In genomic region chr6:37131104-37131959, GRCh38 we compare ENCODE assay signal across 8 cellular contexts. TPM values are rescaled to one million over a fixed set of nuclear protein-coding genes. Genes with fewer than 3 reads are reported as not detected.
DNase-seq lines count a peak whose midpoint lies in the region; ATAC-seq and TF ChIP-seq lines count a peak whose summit lies in the region.

No MANE protein-coding gene starts in this region.

- no peak overlapping the region for H3K23ac ChIP-seq in trophoblast cell (ENCODE audit: low read length)

- no peaks in the 10 kb centered on the region for H3K27me3 Mint-ChIP-seq in T-cell

- no peak overlapping the region for H3K4me3 ChIP-seq in PC-3 (ENCODE audit: low read length)
- H3K4me3 ChIP-seq in trophoblast cell (ENCODE audit: low read depth, low read length): no peak overlapping the region
- H3K4me3 ChIP-seq in MM.1S (ENCODE audit: low read length): no peak overlapping the region

- peak overlapping the region in 1 of 2 donors; percentile 55 for H3K27ac Mint-ChIP-seq in T-cell

- WGBS in trophoblast cell (ENCODE audit: extremely low coverage, insufficient coverage, insufficient read length): no CpG with 5 or more reads among the region's 15 CpGs

- no peak overlapping the region for H2AK5ac ChIP-seq in trophoblast cell (ENCODE audit: low read length)

- H3K79me2 ChIP-seq in PC-3 (ENCODE audit: low read length): no peaks in the 10 kb centered on the region
- H3K79me2 ChIP-seq in trophoblast cell (ENCODE audit: control insufficient read depth, insufficient read depth, low read length, poor library complexity): no peaks in the 10 kb centered on the region
- no peaks in the 10 kb centered on the region for H3K79me2 ChIP-seq in MM.1S (ENCODE audit: low read length)

- CTCF ChIA-PET in PC-3 (lab: Charles Lee) (no interaction called here), T-cell (lab: Charles Lee) (no interaction called here)

- H3K4me2 ChIP-seq in PC-3 (ENCODE audit: low read length) (no peak overlapping the region), trophoblast cell (ENCODE audit: low read length) (peak overlapping the region; percentile 3), MM.1S (ENCODE audit: low read depth, low read length) (no peak overlapping the region)

- H3K9ac ChIP-seq in PC-3 (ENCODE audit: low read length) (peak overlapping the region; percentile 21), trophoblast cell (ENCODE audit: low read length) (no peak overlapping the region), MM.1S (ENCODE audit: low read length) (no peak overlapping the region)

- no peaks in the 10 kb centered on the region for H3K27me3 ChIP-seq in PC-3 (ENCODE audit: low read length)
- H3K27me3 ChIP-seq in trophoblast cell (ENCODE audit: insufficient read depth, low read length): no peaks in the 10 kb centered on the region
- no peaks in the 10 kb centered on the region for H3K27me3 ChIP-seq in MM.1S (replicated peaks; ENCODE audit: insufficient read depth, low read length)

- H3K4me3 Mint-ChIP-seq in T-cell: no peak overlapping the region

- no peaks in the 10 kb centered on the region for H3K36me3 ChIP-seq in PC-3 (ENCODE audit: low read depth, low read length)
- H3K36me3 ChIP-seq in trophoblast cell (ENCODE audit: control insufficient read depth in 1 of 2, insufficient read depth in 2 of 2, low read length in 2 of 2): no peaks in the 10 kb centered on the region
- H3K36me3 ChIP-seq in MM.1S (replicated peaks; ENCODE audit: insufficient read depth, low read length): no peaks in the 10 kb centered on the region

- H2BK120ac ChIP-seq in trophoblast cell (ENCODE audit: insufficient read depth, low read length, poor library complexity): no peak overlapping the region

- H2BK5ac ChIP-seq in trophoblast cell (ENCODE audit: low read depth, low read length, poor library complexity): no peak overlapping the region

- H3K4ac ChIP-seq in trophoblast cell (ENCODE audit: low read depth, low read length): no peak overlapping the region

- peak; percentile 48 for DNase-seq in EH (ENCODE audit: low read depth)
- no peak for DNase-seq in PC-3
- DNase-seq in foreskin melanocyte: peak; percentile 63
- peak in 1 of 2 donors; percentile 12 for DNase-seq in trophoblast cell
- no peak for DNase-seq in activated CD4-positive, alpha-beta T cell treated with anti-CD3 and anti-CD28 coated beads, Interleukin-2, amount 50 U/mL, for 4 hours
- DNase-seq in T-cell: no peak
- no peak for DNase-seq in MM.1S

- no peaks in the 10 kb centered on the region for H4K20me1 ChIP-seq in PC-3 (ENCODE audit: low read length)
- H4K20me1 ChIP-seq in MM.1S (ENCODE audit: insufficient read depth, low read length): no peaks in the 10 kb centered on the region

- no peak overlapping the region for H3K14ac ChIP-seq in trophoblast cell (ENCODE audit: low read length)

- peak overlapping the region; percentile 53 for H3K27ac ChIP-seq in PC-3 (ENCODE audit: low read length)
- peak overlapping the region; percentile 11 for H3K27ac ChIP-seq in trophoblast cell (ENCODE audit: low read depth, low read length)
- H3K27ac ChIP-seq in MM.1S (ENCODE audit: low read length): no peak overlapping the region

- no peak overlapping the region for H3K18ac ChIP-seq in trophoblast cell (ENCODE audit: low read length)

- H2BK12ac ChIP-seq in trophoblast cell (ENCODE audit: low read length): peak overlapping the region; percentile 4

- no peak overlapping the region for H2AFZ ChIP-seq in PC-3 (ENCODE audit: low read length)
- H2AFZ ChIP-seq in trophoblast cell (ENCODE audit: insufficient read depth, low read length, poor library complexity): no peak overlapping the region
- H2AFZ ChIP-seq in MM.1S (ENCODE audit: low read length): no peak overlapping the region

- peaks cover 8% of the 10 kb centered on the region for H3K79me1 ChIP-seq in trophoblast cell (ENCODE audit: low read length)

- BruUV-seq in PC-3 (replicated peaks; lab: Mats Ljungman, UMichigan): no TSS peak

- no peaks in the 10 kb centered on the region for H3K36me3 Mint-ChIP-seq in T-cell

- H3K4me1 ChIP-seq in PC-3 (ENCODE audit: insufficient read depth, low read length) (peaks cover 68% of the 10 kb centered on the region), trophoblast cell (ENCODE audit: control insufficient read depth in 1 of 2, insufficient read depth in 2 of 2, low read length in 2 of 2) (peaks cover 22 to 33% of the 10 kb centered on the region in 2 experiments), MM.1S (ENCODE audit: low read length) (no peaks in the 10 kb centered on the region)

- peaks cover 8 to 27% (median 12%) of the 10 kb centered on the region in 3 donors for H3K4me1 Mint-ChIP-seq in T-cell

- no peaks in the 10 kb centered on the region for H3F3A ChIP-seq in PC-3 (ENCODE audit: low read length, unreplicated experiment)
- H3F3A ChIP-seq in MM.1S (ENCODE audit: insufficient read depth, low read length): no peaks in the 10 kb centered on the region

- H4K8ac ChIP-seq in trophoblast cell (ENCODE audit: low read depth, low read length): no peak overlapping the region

- intact Hi-C loops in PC-3 (cut with micrococcal nuclease): no loop called here

- POLR2A ChIA-PET in PC-3 (lab: Charles Lee; ENCODE audit: unreplicated experiment): interaction anchor here (0.6 kb wide), 2 partner anchors 107 to 119 kb away, joined by 3 to 25 read pairs; no protein-coding TSS in a partner anchor
- POLR2A ChIA-PET in T-cell (lab: Charles Lee): interaction anchor here in 1 of 2 donors (0.5 kb wide), 1 partner anchor 22 kb away, joined by 3 read pairs; no protein-coding TSS in a partner anchor

- ATAC-seq in PC-3: no peak
- ATAC-seq in HG02870 (IDR thresholded peaks at IDR 0.05; ENCODE audit: unreplicated experiment): no peak
- ATAC-seq in T-cell (replicated peaks in 1 of 4): no peak

- H3K9me3 Mint-ChIP-seq in T-cell: no peaks in the 10 kb centered on the region

- H3K9me2 ChIP-seq in PC-3 (replicated peaks; ENCODE audit: low read length) (no peaks in the 10 kb centered on the region), MM.1S (replicated peaks; ENCODE audit: insufficient read depth, low read length) (no peaks in the 10 kb centered on the region)

- H4K12ac ChIP-seq in trophoblast cell (ENCODE audit: low read depth, low read length): no peak overlapping the region

- H3K9me3 ChIP-seq in PC-3 (ENCODE audit: low read length): no peaks in the 10 kb centered on the region
- no peaks in the 10 kb centered on the region for H3K9me3 ChIP-seq in trophoblast cell (ENCODE audit: insufficient read depth, low read depth, low read length)
- no peaks in the 10 kb centered on the region for H3K9me3 ChIP-seq in MM.1S (replicated peaks; ENCODE audit: insufficient read depth, low read length)

- H4K91ac ChIP-seq in trophoblast cell (ENCODE audit: low read depth, low read length): peak overlapping the region; percentile 2

- TF ChIP-seq CTCF in PC-3 (conservative IDR thresholded peaks at IDR 0.05; ENCODE audit: low read depth, low read length) (no peak), MM.1S (IDR thresholded peaks at IDR 0.05; ENCODE audit: low read length) (no peak)

RNA-seq across cellular contexts. Expression of gene PIM1, which starts 38.6 kb away (rescaled TPM):
- 74.1 and 93.3 TPM in 2 replicates for total RNA-seq in PC-3 (2014; rRNA removed)
- polyA plus RNA-seq in trophoblast cell (2013): 11.8 and 13.2 TPM in 2 replicates
- total RNA-seq in T-cell: 100 to 1,000 TPM; 225 to 334 (median 313) TPM

Comparison
In these comparisons a context has a peak if more than half of its experiments do, and no peak if none do; other contexts are left out.
1. DNase-seq: peak in EH (single experiment) and foreskin melanocyte (single experiment); none in PC-3 (single experiment), activated CD4-positive, alpha-beta T cell treated with anti-CD3 and anti-CD28 coated beads, Interleukin-2, amount 50 U/mL, for 4 hours (0 of 2), T-cell (0 of 34) and MM.1S (single experiment).